Comparison of ENCODE assay signal across 28 cellular contexts in genomic region chr5:33659526-33660169, GRCh38.
"Had no signal": no experiment of that assay in that cellular context is flagged by ENCODE, and none has a peak within 500 bp of the region (broad histone marks: within the 10 kb centered on the region; RNA-seq: fewer than 3 reads in every experiment).

No MANE protein-coding gene starts in this region.

- ATAC-seq: activated naive CD4-positive, alpha-beta T cell treated with anti-CD3 and anti-CD28 coated beads, Interleukin-2, amount 50 U/mL, for 72 hours; activated naive CD8-positive, alpha-beta T cell treated with anti-CD3 and anti-CD28 coated beads, Interleukin-2, amount 50 U/mL, for 24 hours; activated T-cell treated with anti-CD3 and anti-CD28 coated beads, Interleukin-2, amount 50 U/mL, for 4 hours; body of pancreas; T-cell had no signal

- FAIRE-seq: bronchial epithelial cell, RCC 7860, TTC549 had no signal

- H3K27me3 ChIP-seq: ascending aorta, body of pancreas had no signal

- H3K4me3 ChIP-seq: ascending aorta, body of pancreas, SK-N-MC had no signal

- DNase-seq: activated B cell treated with CpG ODN at 0.5 μM for 24 hours; activated CD4-positive, alpha-beta T cell treated with anti-CD3 and anti-CD28 coated beads for 1 hour; activated CD4-positive, alpha-beta T cell treated with anti-CD3 and anti-CD28 coated beads, Interleukin-2, amount 10 ng/mL, durations not matched to agents 24 days and 14 days; activated CD4-positive, alpha-beta T cell treated with anti-CD3 and anti-CD28 coated beads, Interleukin-2, amount 50 U/mL, for 48 hours; activated effector memory CD4-positive, alpha-beta T cell treated with anti-CD3 and anti-CD28 coated beads, Interleukin-2, amount 50 U/mL, for 16 hours; activated naive CD4-positive, alpha-beta T cell treated with Interleukin-2 at 50 U/mL for 16 hours; activated naive CD8-positive, alpha-beta T cell treated with anti-CD3 and anti-CD28 coated beads, Interleukin-2, amount 50 U/mL, for 24 hours; activated T-cell treated with anti-CD3 and anti-CD28 coated beads, Interleukin-2, amount 50 U/mL, for 4 hours; amniotic stem cell; body of pancreas; Kasumi-1; KBM-7; NCI-H1105 treated with DMSO at 0.1 percent for 48 hours; NCI-H1436 treated with DMSO at 0.1 percent for 48 hours; NCI-H187; NCI-H2081; NCI-H510A treated with DMSO at 0.1 percent for 48 hours; NCI-H69; NK-92 treated with Interleukin-12 subunit alpha and Interleukin-12 subunit beta, amount 100 ng/mL, for 24 hours; T-cell; T-helper 2 cell; T1000 had no signal

- H3K27ac ChIP-seq: ascending aorta, body of pancreas, SK-N-MC had no signal

- H3K9me3 ChIP-seq: ascending aorta, body of pancreas had no signal

- H3K4me1 ChIP-seq: ascending aorta, body of pancreas had no signal

- H3K36me3 ChIP-seq: ascending aorta had no signal
